8 cellular contexts compared by ENCODE assay signal in genomic region chr6:83708970-83709747, GRCh38. TPM values are rescaled to one million over a fixed set of nuclear protein-coding genes. Genes with fewer than 3 reads are reported as not detected.
DNase-seq lines count a peak whose midpoint lies in the region; ATAC-seq and TF ChIP-seq lines count a peak whose summit lies in the region.

SNAP91 (minus strand) TSS chr6:83709101; CDS start chr6:83707927, 1,174 bp downstream.

- TF ChIP-seq EP300 in suprapubic skin (IDR thresholded peaks at IDR 0.05), result no peak

- H3K27me3 ChIP-seq in layer of hippocampus (ENCODE audit: control insufficient read depth, insufficient read depth, low read length), result peaks cover 2% of the 10 kb centered on the region
- peaks cover 56% of the 10 kb centered on the region for H3K27me3 ChIP-seq in suprapubic skin

- peaks cover 3% of the 10 kb centered on the region for H3K9me3 ChIP-seq in suprapubic skin

- 3% methylated on average over 18 of the region's 83 CpGs for WGBS in suprapubic skin

- DNase-seq in NCI-H2196 (lab: John Stamatoyannopoulos, UW; ENCODE audit: unreplicated experiment) (peak; percentile 12), NCI-H2196 treated with DMSO at 0.1 percent for 48 hours (lab: John Stamatoyannopoulos, UW; ENCODE audit: unreplicated experiment) (no peak), NCI-H2171 treated with DMSO at 0.1 percent for 48 hours (lab: John Stamatoyannopoulos, UW) (peak; percentile 78), cardiac fibroblast (ENCODE audit: low read depth in 2 of 2) (peak in 1 of 2 donors; percentile 12), suprapubic skin (ENCODE audit: low spot score in 2 of 2) (no peak)

- H3K27ac ChIP-seq in layer of hippocampus (ENCODE audit: low read depth, low read length) (peak within 1 kb of the TSS; percentile 68), suprapubic skin (no peak within 1 kb of the TSS)

- no peak for TF ChIP-seq POLR2A in suprapubic skin (IDR thresholded peaks at IDR 0.05)

- peaks cover 18% of the 10 kb centered on the region for H3K4me1 ChIP-seq in suprapubic skin

- H3K4me3 ChIP-seq in cardiac fibroblast (replicated peaks in 1 of 2; ENCODE audit: low read depth in 2 of 2, low read length in 2 of 2) (peak within 1 kb of the TSS; percentile 42 to 48), suprapubic skin (peak within 1 kb of the TSS; percentile 56)

- ATAC-seq in GM18858 (IDR thresholded peaks at IDR 0.05; ENCODE audit: unreplicated experiment), result no peak
- no peak for ATAC-seq in GM21447 (IDR thresholded peaks at IDR 0.05; ENCODE audit: unreplicated experiment)

- no peaks in the 10 kb centered on the region for H3K36me3 ChIP-seq in suprapubic skin

- no peak for TF ChIP-seq CTCF in cardiac fibroblast (IDR thresholded peaks at IDR 0.05; ENCODE audit: low read depth, low read length)
- no peak for TF ChIP-seq CTCF in suprapubic skin (IDR thresholded peaks at IDR 0.05)

RNA-seq across cellular contexts. Expression of gene SNAP91, which starts in this region (rescaled TPM):
- not detected for total RNA-seq in suprapubic skin

Comparison
In these comparisons a context has a peak if more than half of its experiments do, and no peak if none do; other contexts are left out.
1. DNase-seq: peak in NCI-H2196 (single experiment) and NCI-H2171 treated with DMSO at 0.1 percent for 48 hours (single experiment); none in NCI-H2196 treated with DMSO at 0.1 percent for 48 hours (single experiment) and suprapubic skin (0 of 2).